ENCODE assay signal across 11 cellular contexts in the genomic region with DNA sequence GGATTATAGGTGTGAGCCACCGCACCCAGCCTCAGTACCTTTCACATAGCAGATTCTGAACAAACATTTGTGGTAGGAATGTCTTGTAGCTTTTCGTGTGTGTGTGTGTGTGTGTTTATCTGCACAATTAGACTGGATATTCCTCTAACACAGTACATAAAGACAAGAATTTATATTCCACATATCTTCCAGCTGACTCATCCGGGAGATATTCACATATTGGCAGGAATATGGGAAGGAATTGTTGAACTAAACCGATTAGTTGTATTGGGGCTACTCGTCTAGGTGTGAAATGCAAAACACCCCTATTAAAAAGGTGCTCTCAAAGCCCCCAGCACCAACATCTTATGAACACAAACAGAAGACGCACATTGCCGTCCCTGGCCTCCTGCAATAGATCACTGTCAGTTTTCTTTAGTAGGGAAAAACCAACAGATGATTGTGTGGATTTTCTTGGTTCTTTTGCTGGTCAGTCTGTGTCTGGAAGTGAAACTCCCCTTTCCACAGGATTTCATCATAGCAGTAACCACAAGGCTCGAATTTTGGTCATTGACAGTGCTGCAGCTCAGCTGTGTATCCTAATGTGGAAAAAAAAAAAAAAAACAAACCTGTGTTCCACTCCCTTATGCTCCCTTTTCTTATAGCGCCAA.
DNase-seq lines count a peak whose midpoint lies in the region; ATAC-seq and TF ChIP-seq lines count a peak whose summit lies in the region.
"Had no signal": no experiment of that assay in that cellular context is flagged by ENCODE, and none has a peak within 500 bp of the region (broad histone marks: within the 10 kb centered on the region; RNA-seq: fewer than 3 reads in every experiment).

No MANE protein-coding gene starts in this region.

- no peak for TF ChIP-seq CTCF in RWPE2 (IDR thresholded peaks at IDR 0.05; ENCODE audit: poor library complexity, severe bottlenecking)
- no peak for TF ChIP-seq CTCF in foreskin keratinocyte (conservative IDR thresholded peaks at IDR 0.05)

- H3K36me3 ChIP-seq in RWPE2 (ENCODE audit: low read depth): no peaks in the 10 kb centered on the region
- H3K36me3 ChIP-seq in skeletal muscle satellite cell (ENCODE audit: insufficient read depth, low read length): no peaks in the 10 kb centered on the region

- no peak overlapping the region for H3K9ac ChIP-seq in skeletal muscle satellite cell (ENCODE audit: low read depth, low read length)

- no peaks in the 10 kb centered on the region for H3K9me3 ChIP-seq in RWPE2 (ENCODE audit: severe bottlenecking)
- H3K9me3 ChIP-seq in skeletal muscle satellite cell (replicated peaks; ENCODE audit: low read length): no peaks in the 10 kb centered on the region

- ATAC-seq in RWPE2 (ENCODE audit: low read depth): peak; percentile 77
- peak; percentile 55 for ATAC-seq in foreskin keratinocyte
- no peak for ATAC-seq in GM21390 (IDR thresholded peaks at IDR 0.05; ENCODE audit: unreplicated experiment)
- no peak for ATAC-seq in HG03159 (IDR thresholded peaks at IDR 0.05; ENCODE audit: unreplicated experiment)

- peak overlapping the region; percentile 61 for H3K4me2 ChIP-seq in skeletal muscle satellite cell (ENCODE audit: low read length)

- DNase-seq in SIG-M5 treated with dmso at 0.1 percent for 504 hours (lab: John Stamatoyannopoulos, UW; ENCODE audit: unreplicated experiment) (peak; percentile 47), SIG-M5 (lab: John Stamatoyannopoulos, UW) (no peak), RWPE2 (ENCODE audit: low spot score) (no peak), foreskin keratinocyte (peak; percentile 50 to 68), ACHN (no peak)
- DNase-seq: NCI-H1417 treated with DMSO at 0.1 percent for 48 hours had no signal

- no peaks in the 10 kb centered on the region for H3K27me3 ChIP-seq in RWPE2 (ENCODE audit: insufficient read depth, poor library complexity, severe bottlenecking)
- no peaks in the 10 kb centered on the region for H3K27me3 ChIP-seq in foreskin keratinocyte
- no peaks in the 10 kb centered on the region for H3K27me3 ChIP-seq in skeletal muscle satellite cell (ENCODE audit: control insufficient read depth, insufficient read depth, low read length)

- no peak overlapping the region for H3K4me3 ChIP-seq in RWPE2 (ENCODE audit: severe bottlenecking)
- no peak overlapping the region for H3K4me3 ChIP-seq in skeletal muscle satellite cell (ENCODE audit: low read length)
- H3K4me3 ChIP-seq: skin epidermis had no signal

- H3K27ac ChIP-seq in RWPE2 (ENCODE audit: poor library complexity, severe bottlenecking) (peak overlapping the region; percentile 8), foreskin keratinocyte (no peak overlapping the region)
- H3K27ac ChIP-seq: 22Rv1 had no signal

- in situ Hi-C loops in ACHN (cut with HindIII; ENCODE audit: low pct_ligation_motif_present, low pct_unique_long_range_greater_than_20kb, low sequenced_read_pairs): no loop called here

- H3K4me1 ChIP-seq in RWPE2 (ENCODE audit: insufficient read depth, poor library complexity, severe bottlenecking) (peaks cover 6% of the 10 kb centered on the region), foreskin keratinocyte (peaks cover 6% of the 10 kb centered on the region), skeletal muscle satellite cell (ENCODE audit: control insufficient read depth, insufficient read depth, low read length) (peaks cover 15% of the 10 kb centered on the region)

Comparison
In these comparisons a context has a peak if more than half of its experiments do, and no peak if none do; other contexts are left out.
1. DNase-seq: peak in SIG-M5 treated with dmso at 0.1 percent for 504 hours (single experiment) and foreskin keratinocyte (2 of 2); none in SIG-M5 (single experiment), RWPE2 (single experiment) and ACHN (single experiment).
2. ATAC-seq: peak in RWPE2 (single experiment) and foreskin keratinocyte (single experiment); none in GM21390 (single experiment) and HG03159 (single experiment).